Comparison of ENCODE assay signal across 22 cellular contexts in the genomic region with DNA sequence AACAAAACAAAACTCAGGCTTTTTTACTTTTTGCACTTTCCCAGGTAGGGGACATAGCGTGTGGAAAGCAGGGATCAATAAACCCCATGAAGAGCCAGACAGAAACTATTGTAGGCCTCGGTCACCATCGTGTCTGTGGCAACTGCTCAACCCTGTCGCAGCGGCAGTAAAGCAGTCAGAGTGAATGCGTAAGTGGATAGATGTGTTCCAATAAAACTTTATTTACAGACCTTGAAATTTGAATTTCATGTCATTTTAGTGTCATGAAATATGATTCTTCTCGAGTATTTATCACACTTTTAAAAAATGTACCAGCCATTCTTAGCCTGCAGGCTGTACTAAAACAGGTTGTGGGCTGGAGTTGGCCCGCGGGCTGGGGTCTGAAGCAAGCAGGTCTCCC. TPM values are rescaled to one million over a fixed set of nuclear protein-coding genes. Genes with fewer than 3 reads are reported as not detected.
DNase-seq lines count a peak whose midpoint lies in the region; ATAC-seq, FAIRE-seq and TF ChIP-seq lines count a peak whose summit lies in the region.
"Had no signal": no experiment of that assay in that cellular context is flagged by ENCODE, and none has a peak within 500 bp of the region (broad histone marks: within the 10 kb centered on the region; RNA-seq: fewer than 3 reads in every experiment).

No MANE protein-coding gene starts in this region.

- H3K23me2 ChIP-seq in H1 (ENCODE audit: low read depth, low read length), result no peaks in the 10 kb centered on the region

- CTCF ChIA-PET in H1 (lab: Charles Lee; ENCODE audit: partially characterized antibody), result interaction anchor here (0.6 to 3.8 kb wide), 13 partner anchors 9 to 143 kb away, joined by 3 to 20 read pairs (median 4); a partner anchor contains a TSS

- H3K36me3 ChIP-seq in OCI-LY1 (ENCODE audit: insufficient read depth, low read length) (peaks cover 82% of the 10 kb centered on the region), H1 (ENCODE audit: control insufficient read depth in 2 of 4, insufficient read depth in 4 of 4, low read length in 3 of 4) (no peaks in the 10 kb centered on the region)

- peaks cover 6% of the 10 kb centered on the region for H3K79me1 ChIP-seq in H1 (ENCODE audit: low read depth, low read length)

- no peak overlapping the region for H2BK15ac ChIP-seq in H1 (ENCODE audit: low read length)

- H3K9ac ChIP-seq in OCI-LY1 (ENCODE audit: low read length), result peak overlapping the region; percentile 26; the same call in 1 of the 2 replicates
- no peak overlapping the region for H3K9ac ChIP-seq in H1 (replicated peaks in 1 of 4; ENCODE audit: extremely low read depth in 1 of 4, low read depth in 3 of 4, low read length in 3 of 4)

- H3K4me3 Mint-ChIP-seq in natural killer cell treated with Interleukin-12 subunit alpha and Interleukin-12 subunit beta and Interleukin-15 and Interleukin-18, amount 100 ng/mL, for 72 hours, result no peak overlapping the region
- no peak overlapping the region for H3K4me3 Mint-ChIP-seq in natural killer cell

- no peaks in the 10 kb centered on the region for H4K20me1 ChIP-seq in OCI-LY1 (ENCODE audit: insufficient read depth, low read length)
- peaks cover 0 to 2% of the 10 kb centered on the region in 2 experiments for H4K20me1 ChIP-seq in H1 (replicated peaks in 1 of 2; ENCODE audit: control insufficient read depth in 1 of 2, insufficient read depth in 2 of 2, low read length in 2 of 2)

- H3K27me3 Mint-ChIP-seq in natural killer cell treated with Interleukin-12 subunit alpha and Interleukin-12 subunit beta and Interleukin-15 and Interleukin-18, amount 100 ng/mL, for 72 hours, result peaks cover 0 to 19% of the 10 kb centered on the region in 2 donors
- H3K27me3 Mint-ChIP-seq in natural killer cell (ENCODE audit: low read depth in 2 of 2), result peaks cover 5 to 7% of the 10 kb centered on the region in 2 donors

- no peaks in the 10 kb centered on the region for H3K36me3 Mint-ChIP-seq in natural killer cell treated with Interleukin-12 subunit alpha and Interleukin-12 subunit beta and Interleukin-15 and Interleukin-18, amount 100 ng/mL, for 72 hours
- no peaks in the 10 kb centered on the region for H3K36me3 Mint-ChIP-seq in natural killer cell
- H3K36me3 Mint-ChIP-seq: CD4-positive, CD25-positive, alpha-beta regulatory T cell had no signal

- TF ChIP-seq CTCF in natural killer cell (IDR thresholded peaks at IDR 0.05), result no peak
- no peak for TF ChIP-seq CTCF in OCI-LY1 (IDR thresholded peaks at IDR 0.05; ENCODE audit: low read length)
- TF ChIP-seq CTCF in H1 (IDR thresholded peaks at IDR 0.05; ENCODE audit: control extremely low read depth in 1 of 3, insufficient read depth in 1 of 3, low read depth in 1 of 3, low read length in 3 of 3), result no peak

- no peak overlapping the region for H2BK120ac ChIP-seq in H1 (replicated peaks; ENCODE audit: low read depth, low read length)

- H3K27me3 ChIP-seq in OCI-LY1 (ENCODE audit: insufficient read depth, low read length) (no peaks in the 10 kb centered on the region), H1 (replicated peaks in 1 of 4; ENCODE audit: control insufficient read depth in 3 of 4, extremely low read depth in 1 of 4, insufficient read depth in 3 of 4, low read length in 3 of 4) (no peaks in the 10 kb centered on the region; a peak in 1 of 7 replicates)

- POLR2A ChIA-PET in H1 (lab: Charles Lee; ENCODE audit: partially characterized antibody), result interaction anchor here (1.1 kb wide), 1 partner anchor 40 kb away, joined by 3 read pairs; no protein-coding TSS in a partner anchor

- 92% methylated on average over 9 of the region's 9 CpGs; no CpG with 5 or more reads in 1 of the 2 experiments for WGBS in H1 (ENCODE audit: extremely low coverage in 1 of 2, insufficient coverage in 1 of 2, insufficient read length in 1 of 2, insufficient replicate concordance in 2 of 2, low coverage in 1 of 2, low lambda C conversion rate in 2 of 2, missing lambda C conversion rate in 1 of 2), 2 experiments

- ATAC-seq in natural killer cell treated with Interleukin-12 subunit alpha and Interleukin-12 subunit beta and Interleukin-15 and Interleukin-18, amount 100 ng/mL, for 72 hours, result no peak
- ATAC-seq in natural killer cell (no peak), GM18520 (IDR thresholded peaks at IDR 0.05; ENCODE audit: unreplicated experiment) (no peak), GM19455 (IDR thresholded peaks at IDR 0.05; ENCODE audit: unreplicated experiment) (no peak)
- ATAC-seq: A549 had no signal

- no peaks in the 10 kb centered on the region for H3K9me3 Mint-ChIP-seq in natural killer cell treated with Interleukin-12 subunit alpha and Interleukin-12 subunit beta and Interleukin-15 and Interleukin-18, amount 100 ng/mL, for 72 hours
- no peaks in the 10 kb centered on the region for H3K9me3 Mint-ChIP-seq in natural killer cell

- H3K79me2 ChIP-seq in OCI-LY1 (ENCODE audit: insufficient read depth, low read length) (peaks cover 98% of the 10 kb centered on the region), H1 (ENCODE audit: control insufficient read depth in 1 of 2, insufficient read depth in 2 of 2, low read length in 2 of 2) (no peaks in the 10 kb centered on the region)

- H3K4me2 ChIP-seq in OCI-LY1 (ENCODE audit: low read length) (peak overlapping the region; percentile 53), H1 (ENCODE audit: insufficient read depth in 1 of 2, low read depth in 2 of 2, low read length in 2 of 2) (no peak overlapping the region)
- H3K4me2 ChIP-seq: A549 had no signal

- H3K4ac ChIP-seq in H1 (replicated peaks; ENCODE audit: insufficient read length, low read depth, low read length), result no peak overlapping the region

- H3F3A ChIP-seq in OCI-LY1 (ENCODE audit: insufficient read depth, low read length), result no peaks in the 10 kb centered on the region

- H3K27ac Mint-ChIP-seq in natural killer cell treated with Interleukin-12 subunit alpha and Interleukin-12 subunit beta and Interleukin-15 and Interleukin-18, amount 100 ng/mL, for 72 hours, result no peak overlapping the region
- no peak overlapping the region for H3K27ac Mint-ChIP-seq in natural killer cell
- H3K27ac Mint-ChIP-seq: CD4-positive, CD25-positive, alpha-beta regulatory T cell had no signal

- no peak for FAIRE-seq in H1 (lab: Jason Lieb, UNC)
- FAIRE-seq: A549, GM12891, GM18507 had no signal

- H3K4me1 Mint-ChIP-seq in natural killer cell treated with Interleukin-12 subunit alpha and Interleukin-12 subunit beta and Interleukin-15 and Interleukin-18, amount 100 ng/mL, for 72 hours (ENCODE audit: low read depth in 2 of 2), result peaks cover 17 to 21% of the 10 kb centered on the region in 2 donors
- H3K4me1 Mint-ChIP-seq in natural killer cell, result peaks cover 12 to 22% of the 10 kb centered on the region in 2 donors

- no peak overlapping the region for H3K23ac ChIP-seq in H1 (ENCODE audit: insufficient read length)

- no peak for TF ChIP-seq POLR2A in H1 (IDR thresholded peaks at IDR 0.05; ENCODE audit: control extremely low read depth in 1 of 2, low read depth in 2 of 2, low read length in 2 of 2)

- no peak overlapping the region for H4K5ac ChIP-seq in H1 (ENCODE audit: insufficient read length, low read depth, low read length)

- peak; percentile 25 for DNase-seq in natural killer cell treated with Interleukin-12 subunit alpha and Interleukin-12 subunit beta and Interleukin-15 and Interleukin-18, amount 100 ng/mL, for 72 hours (ENCODE audit: low spot score)
- DNase-seq in natural killer cell (no peak), H1 (ENCODE audit: low read depth in 1 of 2, low spot score in 2 of 2) (no peak), AG08395 (ENCODE audit: low spot score) (no peak)
- DNase-seq in activated CD8-positive, alpha-beta memory T cell treated with anti-CD3 and anti-CD28 coated beads for 24 hours, result no peak
- DNase-seq: Calu3, DMS53, GDM1, IMR-90, NCI-H1105 treated with DMSO at 0.1 percent for 48 hours, NCI-H187, RPMI8226, SIG-M5, SW 1271 had no signal

- no peak for TF ChIP-seq EP300 in H1 (IDR thresholded peaks at IDR 0.05; ENCODE audit: borderline replicate concordance in 1 of 2, low read depth in 2 of 2, low read length in 2 of 2)

- H2AFZ ChIP-seq in OCI-LY1 (ENCODE audit: low read length), result no peak overlapping the region
- no peak overlapping the region for H2AFZ ChIP-seq in H1 (ENCODE audit: low read length)

- H2BK5ac ChIP-seq in H1 (ENCODE audit: low read depth, low read length), result no peak overlapping the region; the same call in 1 of the 2 replicates

- no peak overlapping the region for H4K8ac ChIP-seq in H1 (ENCODE audit: extremely low read depth, insufficient read depth, low read length)

- no peak overlapping the region for H2BK20ac ChIP-seq in H1 (ENCODE audit: low read length)

- intact Hi-C loops in natural killer cell (cut with micrococcal nuclease), result no loop called here

- H4K91ac ChIP-seq in H1 (replicated peaks; ENCODE audit: insufficient read length, low read length), result peak overlapping the region; percentile 13

- H3K4me1 ChIP-seq in OCI-LY1 (ENCODE audit: insufficient read depth, low read length, severe bottlenecking) (peaks cover 98% of the 10 kb centered on the region), H1 (replicated peaks in 1 of 4; ENCODE audit: control insufficient read depth in 3 of 4, insufficient read depth in 4 of 4, low read length in 3 of 4) (peaks cover 0 to 11% (median 7%) of the 10 kb centered on the region in 4 experiments; a peak in 5 of 7 replicates)
- H3K4me1 ChIP-seq: A549 had no signal

- H3K27ac ChIP-seq in OCI-LY1 (ENCODE audit: low read depth, low read length, poor library complexity, severe bottlenecking) (peak overlapping the region; percentile 76), H1 (ENCODE audit: low read depth, low read length) (no peak overlapping the region)
- H3K27ac ChIP-seq: A549 had no signal

- no peaks in the 10 kb centered on the region for H3K9me3 ChIP-seq in OCI-LY1 (ENCODE audit: low read length)
- H3K9me3 ChIP-seq in H1 (ENCODE audit: insufficient read depth in 2 of 2, low read depth in 1 of 2, low read length in 1 of 2), result no peaks in the 10 kb centered on the region
- H3K9me3 ChIP-seq: A549 had no signal

- no peak overlapping the region for H2AK5ac ChIP-seq in H1 (ENCODE audit: low read depth, low read length)

- no peak overlapping the region for H3K18ac ChIP-seq in H1 (ENCODE audit: extremely low read depth, low read length)

- TF ChIP-seq RAD21 in H1 (IDR thresholded peaks at IDR 0.05 in 1 of 2, conservative IDR thresholded peaks at IDR 0.05 in 1 of 2; ENCODE audit: low read depth in 2 of 2, low read length in 2 of 2), result no peak

- H2BK12ac ChIP-seq in H1 (ENCODE audit: low read depth, low read length), result 0 out of 2 replicates have a peak overlapping the region, but pooled peaks have one; percentile 2

- no peak overlapping the region for H3K56ac ChIP-seq in H1 (replicated peaks; ENCODE audit: insufficient read length, low read depth, low read length)

- no peaks in the 10 kb centered on the region for H3K9me2 ChIP-seq in OCI-LY1 (ENCODE audit: low read depth, low read length)

- H3K4me3 ChIP-seq in OCI-LY1 (ENCODE audit: low read depth, low read length, poor library complexity, severe bottlenecking) (peak overlapping the region; percentile 32), H1 (ENCODE audit: extremely low read depth in 1 of 4, insufficient read depth in 2 of 4, low read depth in 3 of 4, low read length in 4 of 4) (no peak overlapping the region)
- H3K4me3 ChIP-seq: A549 had no signal

- no peak overlapping the region for H3K14ac ChIP-seq in H1 (ENCODE audit: insufficient read length)

RNA-seq across cellular contexts. Expression of a gene that starts 14.5 kb away (rescaled TPM):
- total RNA-seq in natural killer cell treated with Interleukin-12 subunit alpha and Interleukin-12 subunit beta and Interleukin-15 and Interleukin-18, amount 100 ng/mL, for 72 hours, result not detected
- total RNA-seq in natural killer cell, result not detected
- total RNA-seq in H1 (2021; fragmentation: NEBNext Ultra II Directional; extraction: Animal tissue kit (Norgen Biotek cat#: 25700)), result 7.2 and 9.2 TPM in 2 replicates
- polyA plus RNA-seq in H1 (2011; rRNA removed), result 14.7 and 29.5 TPM in 2 replicates
- polyA plus RNA-seq in H1 (2011; cell fraction: cytosol; rRNA removed), result 19.0 TPM
- 26.5 TPM for polyA plus RNA-seq in H1 (2011; cell fraction: nucleus; rRNA removed)
- polyA plus RNA-seq in H1 (2012, experiment 1 of 2), result 4.3 to 11.0 TPM (median 8.6 TPM) in 4 replicates
- 4.3 TPM for polyA plus RNA-seq in H1 (2012, experiment 2 of 2)
- 8.0 TPM for polyA plus RNA-seq in H1 (2013, experiment 1 of 2)
- polyA plus RNA-seq in H1 (2013, experiment 2 of 2), result 9.6 TPM
- 6.7 and 12.4 TPM in 2 replicates for polyA minus RNA-seq in H1 (2011; rRNA and poly(A)+ RNA removed)
- polyA minus RNA-seq in H1 (2011; cell fraction: cytosol; rRNA and poly(A)+ RNA removed), result 14.2 TPM
- 13.2 TPM for polyA minus RNA-seq in H1 (2011; cell fraction: nucleus; rRNA and poly(A)+ RNA removed)
- total RNA-seq: Calu3; CD4-positive, CD25-positive, alpha-beta regulatory T cell; IMR-90; LHCN-M2 had no signal
- polyA plus RNA-seq: CD4-positive, CD25-positive, alpha-beta regulatory T cell; IMR-90 had no signal
